ENCODE assay signal across 24 cellular contexts in the genomic region with DNA sequence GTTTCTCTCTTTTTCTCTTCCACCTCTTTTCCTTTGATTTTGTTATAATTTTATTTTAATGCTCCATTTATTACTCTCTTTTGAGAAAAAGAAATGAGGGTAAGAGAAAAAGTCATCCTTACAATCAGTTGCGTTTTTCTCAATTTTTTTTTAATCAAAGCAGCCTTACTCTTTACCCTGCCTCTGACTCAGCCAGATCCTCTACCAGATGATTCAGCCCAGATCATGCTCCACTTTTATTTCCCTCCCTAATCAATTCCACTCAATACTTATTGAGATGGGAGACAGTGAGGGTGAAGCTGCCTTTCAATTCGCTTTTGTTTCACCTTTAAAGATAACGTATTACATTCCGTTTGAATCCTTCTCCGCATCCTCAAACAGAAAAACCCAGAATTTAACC.
"Had no signal": no experiment of that assay in that cellular context is flagged by ENCODE, and none has a peak within 500 bp of the region (broad histone marks: within the 10 kb centered on the region; RNA-seq: fewer than 3 reads in every experiment).

No MANE protein-coding gene starts in this region.

- H3K27ac ChIP-seq: RWPE1, SJCRH30 had no signal

- H3K36me3 ChIP-seq: MG63, SJCRH30 had no signal

- H3K4me3 ChIP-seq: MG63, SJCRH30 had no signal

- ATAC-seq: HepG2, Panc1, PC-3, SK-N-SH treated with all-trans-retinoic acid at 6 μM for 48 hours had no signal

- H3K9me3 ChIP-seq: MG63, SJCRH30 had no signal

- DNase-seq: IMR-90, Karpas-422, KG1, MG63, NCI-H1092, NCI-H1105 treated with DMSO at 0.1 percent for 48 hours, NCI-H1417 treated with DMSO at 0.1 percent for 48 hours, NCI-H146, NCI-H1694 treated with DMSO at 0.1 percent for 48 hours, NCI-H1930, NCI-H2081, NCI-H2107, NCI-H2227 treated with DMSO at 0.1 percent for 48 hours, NCI-H446, NCI-H510A, NCI-H524 treated with DMSO at 0.1 percent for 48 hours, NCI-H774, PC-3, SHP77 treated with DMSO at 0.1 percent for 48 hours, SJCRH30 had no signal

- H3K27me3 ChIP-seq: MG63, SJCRH30 had no signal
